ENCODE assay signal across 24 cellular contexts in the genomic region with DNA sequence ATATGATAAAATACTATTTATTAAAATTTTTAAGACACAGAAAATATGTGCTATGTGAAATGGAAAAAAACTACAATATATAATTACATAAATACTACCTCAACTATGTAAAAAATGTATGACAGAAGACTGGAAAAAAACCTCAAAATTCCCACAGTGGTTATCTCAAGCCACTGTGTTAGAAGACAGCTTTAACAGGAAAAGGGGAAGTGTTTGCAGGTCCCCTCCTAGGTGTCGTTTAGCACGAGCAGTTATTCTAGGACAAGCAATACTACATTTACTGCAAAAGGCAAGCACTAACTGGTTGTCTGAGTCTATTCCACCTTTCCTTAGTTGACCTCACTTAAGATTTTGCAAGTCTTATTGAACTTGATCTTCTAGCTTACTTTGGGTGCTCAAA. TPM values are rescaled to one million over a fixed set of nuclear protein-coding genes. Genes with fewer than 3 reads are reported as not detected.
DNase-seq lines count a peak whose midpoint lies in the region; ATAC-seq, FAIRE-seq and TF ChIP-seq lines count a peak whose summit lies in the region.
"Had no signal": no experiment of that assay in that cellular context is flagged by ENCODE, and none has a peak within 500 bp of the region (broad histone marks: within the 10 kb centered on the region; RNA-seq: fewer than 3 reads in every experiment).

No MANE protein-coding gene starts in this region.

- H3K27ac ChIP-seq in K562 (ENCODE audit: extremely low read depth, low read depth, low read length) (no peak overlapping the region), dorsolateral prefrontal cortex (no peak overlapping the region)
- H3K27ac ChIP-seq: A549; BLaER1 treated with 17β-estradiol and CSF1 and Interleukin-3, amounts not matched to agents 10 nM and 100 nM had no signal

- TF ChIP-seq CTCF in K562 (IDR thresholded peaks at IDR 0.05 in 2 of 3, conservative IDR thresholded peaks at IDR 0.05 in 1 of 3; ENCODE audit: insufficient read depth in 2 of 3, low read depth in 1 of 3, low read length in 3 of 3) (no peak), dorsolateral prefrontal cortex (IDR thresholded peaks at IDR 0.05 in 54 of 56, conservative IDR thresholded peaks at IDR 0.05 in 2 of 56; ENCODE audit: low read depth in 1 of 56, partially characterized antibody in 56 of 56) (no peak)

- FAIRE-seq in GM12891 (lab: Jason Lieb, UNC) (no peak), K562 (lab: Jason Lieb, UNC) (no peak)
- FAIRE-seq: A549, D721Med, GM12878, GM18507, H54 had no signal

- 20% methylated on average over 2 of the region's 2 CpGs for WGBS in K562 (ENCODE audit: insufficient coverage, low coverage, missing lambda C conversion rate)

- TF ChIP-seq POLR2A in GM12891 (IDR thresholded peaks at IDR 0.05; ENCODE audit: low read depth, low read length) (no peak), K562 (conservative IDR thresholded peaks at IDR 0.05) (no peak)

- H3K79me2 ChIP-seq in K562 (ENCODE audit: control insufficient read depth, insufficient read depth, low read length) = no peaks in the 10 kb centered on the region

- H2AFZ ChIP-seq in K562 (ENCODE audit: low read depth, low read length) = no peak overlapping the region

- no TSS peak for BruUV-seq in K562 (replicated peaks; lab: Mats Ljungman, UMichigan)

- POLR2A ChIA-PET in K562 (lab: Yijun Ruan, JAX) = no interaction called here

- no peak overlapping the region for H3K9ac ChIP-seq in K562 (ENCODE audit: insufficient read depth in 1 of 2, low read depth in 2 of 2, low read length in 2 of 2)
- H3K9ac ChIP-seq: BLaER1 treated with 17β-estradiol and CSF1 and Interleukin-3, amounts not matched to agents 10 nM and 100 nM had no signal

- H3K36me3 ChIP-seq in K562 (ENCODE audit: control insufficient read depth, insufficient read depth, low read length) = no peaks in the 10 kb centered on the region
- H3K36me3 ChIP-seq: BE2C had no signal

- DNase-seq in GM12891 (ENCODE audit: insufficient read length, low spot score) (no peak), Kasumi-1 (lab: John Stamatoyannopoulos, UW) (peak; percentile 22 to 38), K562 (ENCODE audit: extremely low read depth in 1 of 4, low spot score in 3 of 4) (no peak), NCI-H128 (lab: John Stamatoyannopoulos, UW; ENCODE audit: unreplicated experiment) (no peak), NCI-H69 (lab: John Stamatoyannopoulos, UW) (no peak), dorsolateral prefrontal cortex (no peak)
- DNase-seq: 8988T; ACHN; AML-193; BE2C; CD4-positive, alpha-beta T cell; CD8-positive, alpha-beta memory T cell; DMS 273 treated with DMSO at 0.1 percent for 48 hours; DMS79; EL; GDM1; GOT3; HCEC 1CT had no signal

- intact Hi-C loops in K562 (cut with micrococcal nuclease) = no loop called here
- intact Hi-C loops in dorsolateral prefrontal cortex (cut with DNase I) = no loop called here

- H3K9me1 ChIP-seq in K562 (ENCODE audit: control insufficient read depth, insufficient read depth, low read length) = no peaks in the 10 kb centered on the region

- CTCF ChIA-PET in K562 (lab: Yijun Ruan, JAX; ENCODE audit: low intra/inter-chr PET ratio) = no interaction called here

- no peaks in the 10 kb centered on the region for H3K9me3 ChIP-seq in K562 (replicated peaks; ENCODE audit: control insufficient read depth, insufficient read depth, low read depth, low read length)
- H3K9me3 ChIP-seq: A549; BE2C; BLaER1 treated with 17β-estradiol and CSF1 and Interleukin-3, amounts not matched to agents 10 nM and 100 nM had no signal

- no peak for TF ChIP-seq EP300 in K562 (IDR thresholded peaks at IDR 0.05; ENCODE audit: low read length)

- H4K20me1 ChIP-seq in K562 (replicated peaks; ENCODE audit: control insufficient read depth, insufficient read depth, low read length) = no peaks in the 10 kb centered on the region
- H4K20me1 ChIP-seq: BLaER1 treated with 17β-estradiol and CSF1 and Interleukin-3, amounts not matched to agents 10 nM and 100 nM had no signal

- in situ Hi-C loops in K562 (cut with MboI) = no loop called here

- no peaks in the 10 kb centered on the region; a peak in 1 of 5 replicates for H3K27me3 ChIP-seq in K562 (ENCODE audit: control insufficient read depth in 2 of 2, insufficient read depth in 2 of 2, low read length in 2 of 2)
- H3K27me3 ChIP-seq in dorsolateral prefrontal cortex = peaks cover 0 to 44% (median 5%) of the 10 kb centered on the region in 45 donors
- H3K27me3 ChIP-seq: BE2C had no signal

- no peak overlapping the region for H3K4me3 ChIP-seq in K562
- no peak overlapping the region for H3K4me3 ChIP-seq in dorsolateral prefrontal cortex
- H3K4me3 ChIP-seq: A549; BLaER1 treated with 17β-estradiol and CSF1 and Interleukin-3, amounts not matched to agents 10 nM and 100 nM; GM12878 had no signal

- no peak for ATAC-seq in K562
- ATAC-seq: A549, GM12878 had no signal

- TF ChIP-seq RAD21 in K562 (CRISPR knock-in tag; conservative IDR thresholded peaks at IDR 0.05 in 1 of 2, IDR thresholded peaks at IDR 0.05 in 1 of 2) = no peak

- H3K4me1 ChIP-seq in K562 (replicated peaks in 1 of 2; ENCODE audit: control insufficient read depth in 2 of 2, insufficient read depth in 2 of 2, low read length in 2 of 2) = no peaks in the 10 kb centered on the region
- H3K4me1 ChIP-seq: A549; BE2C; BLaER1 treated with 17β-estradiol and CSF1 and Interleukin-3, amounts not matched to agents 10 nM and 100 nM had no signal

- H3K4me2 ChIP-seq in K562 (ENCODE audit: insufficient read depth, low read length) = no peak overlapping the region
- H3K4me2 ChIP-seq: A549; BLaER1 treated with 17β-estradiol and CSF1 and Interleukin-3, amounts not matched to agents 10 nM and 100 nM had no signal

TF ChIP-seq in GM12891, 5 proteins besides CTCF, POLR2A, EP300 and RAD21:
- TF ChIP-seq PAX5 (IDR thresholded peaks at IDR 0.05; ENCODE audit: insufficient read depth, low read length, severe bottlenecking) (no peak), SPI1 (IDR thresholded peaks at IDR 0.05; ENCODE audit: low read depth, low read length) (0 out of 2 replicates have a peak, but pooled peaks have one; percentile 13), POLR2AphosphoS5 (IDR thresholded peaks at IDR 0.05; ENCODE audit: low read depth, low read length) (no peak), POU2F2 (IDR thresholded peaks at IDR 0.05; ENCODE audit: low read depth, low read length) (no peak), TAF1 (IDR thresholded peaks at IDR 0.05; ENCODE audit: low read depth, low read length) (no peak)

TF ChIP-seq in K562, 482 proteins besides CTCF, POLR2A, EP300 and RAD21:
- TF ChIP-seq SPI1 (IDR thresholded peaks at IDR 0.05; ENCODE audit: borderline replicate concordance, low read depth, low read length) (peak; percentile 80), PHTF2 (CRISPR knock-in tag; IDR thresholded peaks at IDR 0.05) (no peak)

RNA-seq across cellular contexts. Expression of a gene that starts 44.9 kb away (rescaled TPM):
- polyA plus RNA-seq in GM12891 (2012; ENCODE audit: low read depth, missing spikeins) = 11.3 TPM
- total RNA-seq in K562 (2011; cell fraction: chromatin; rRNA removed; ENCODE audit: low replicate concordance) = 113 and 120 TPM in 2 replicates
- 54.2 and 56.8 TPM in 2 replicates for total RNA-seq in K562 (2011; cell fraction: nucleolus; rRNA removed)
- 59.9 and 65.1 TPM in 2 replicates for total RNA-seq in K562 (2011; cell fraction: nucleoplasm; rRNA removed)
- total RNA-seq in K562 (2014; rRNA removed) (12.2 and 14.5 TPM in 2 replicates), K562 (2014; rRNA removed; fragmentation: Illumina TruSeq; extraction: Trizol) (7.9 and 8.0 TPM in 2 replicates), K562 (2015; rRNA removed; fragmentation: Illumina TruSeq; extraction: Trizol) (9.0 and 9.7 TPM in 2 replicates), K562 (2021) (25.5 and 25.7 TPM in 2 replicates), dorsolateral prefrontal cortex (10 to 100 TPM; 19.1 to 50.0 (median 30.0) TPM)
- polyA plus RNA-seq in K562 (2011; rRNA removed) (12.1 and 16.8 TPM in 2 replicates), K562 (2014; fragmentation: Illumina TruSeq; extraction: Trizol) (18.8 and 19.4 TPM in 2 replicates), K562 (2014; fragmentation: Nextera tagmentation; extraction: Ambion mirVana) (1 to 10 TPM; 2.5 to 2.9 TPM), K562 (2014; rRNA removed) (11.4 and 12.5 TPM in 2 replicates)
- 13.9 and 15.6 TPM in 2 replicates for polyA plus RNA-seq in K562 (2011; cell fraction: cytosol; rRNA removed)
- 64.6 and 65.8 TPM in 2 replicates for polyA plus RNA-seq in K562 (2011; cell fraction: nucleus; rRNA removed)
- 13.3 and 20.2 TPM in 2 replicates for polyA plus RNA-seq in K562 (2012)
- 25.2 and 29.7 TPM in 2 replicates for polyA minus RNA-seq in K562 (2011; rRNA and poly(A)+ RNA removed)
- 22.7 and 29.1 TPM in 2 replicates for polyA minus RNA-seq in K562 (2011; cell fraction: cytosol; rRNA and poly(A)+ RNA removed)
- polyA minus RNA-seq in K562 (2011; cell fraction: nucleus; rRNA and poly(A)+ RNA removed) = 24.2 and 35.7 TPM in 2 replicates

Comparison
In these comparisons a context has a peak if more than half of its experiments do, and no peak if none do; other contexts are left out.
1. DNase-seq: peak in Kasumi-1 (2 of 2); none in GM12891 (single experiment), K562 (0 of 4), NCI-H128 (single experiment), NCI-H69 (single experiment) and dorsolateral prefrontal cortex (0 of 10).